ENCODE assay signal across 1 cellular context in the genomic region with DNA sequence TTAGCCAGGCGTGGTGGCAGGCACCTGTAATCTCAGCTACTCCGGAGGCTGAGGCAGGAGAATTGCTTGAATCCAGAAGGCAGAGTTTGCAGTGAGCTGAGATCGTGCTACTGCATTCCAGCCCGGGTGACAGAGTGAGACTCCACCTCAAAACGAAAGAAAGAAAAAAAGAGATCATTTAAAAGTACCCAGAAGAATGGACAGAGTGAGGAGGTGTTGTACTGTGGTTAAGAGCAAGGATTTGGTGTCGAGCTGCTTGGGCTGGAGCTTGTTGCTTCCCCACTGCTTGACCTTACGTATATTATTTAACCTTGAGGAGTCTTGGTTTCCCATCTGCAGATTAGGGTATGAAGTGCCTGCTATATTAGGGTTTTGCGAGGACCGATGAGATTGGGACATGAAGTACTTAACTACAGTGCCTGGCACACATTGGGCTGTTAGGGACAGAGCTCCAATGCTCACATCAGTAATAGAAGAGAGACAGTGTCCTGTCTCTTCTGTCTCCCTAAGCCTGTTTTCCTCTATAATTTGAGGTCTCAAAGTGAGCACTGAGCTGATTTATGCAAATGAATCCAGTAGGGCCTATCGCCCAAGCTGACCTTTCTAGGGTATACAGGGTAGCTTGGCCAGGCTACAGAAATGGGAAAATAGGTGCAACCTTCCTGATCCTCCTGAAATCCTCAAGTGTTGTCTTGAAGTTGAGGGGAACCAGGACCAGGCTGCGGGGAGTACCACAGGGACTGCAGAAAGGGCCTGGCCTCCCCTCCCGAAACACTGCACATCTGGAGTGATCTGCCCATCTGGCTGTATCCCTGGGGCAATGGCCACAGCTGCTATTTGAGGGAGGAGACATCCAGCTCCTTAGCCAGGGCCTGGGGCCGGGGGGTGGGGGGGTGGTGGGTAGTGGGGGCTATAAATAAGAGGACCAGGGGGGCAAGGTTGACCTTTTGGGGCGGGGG.
TF ChIP-seq lines count a peak whose summit lies in the region.

No MANE protein-coding gene starts in this region.

TF ChIP-seq in HepG2, 621 proteins besides CTCF, POLR2A, EP300 and RAD21:
- TF ChIP-seq XRCC5 (optimal IDR thresholded peaks at IDR 0.05; ENCODE audit: low read length): no peak
- TF ChIP-seq, protein P1, sequence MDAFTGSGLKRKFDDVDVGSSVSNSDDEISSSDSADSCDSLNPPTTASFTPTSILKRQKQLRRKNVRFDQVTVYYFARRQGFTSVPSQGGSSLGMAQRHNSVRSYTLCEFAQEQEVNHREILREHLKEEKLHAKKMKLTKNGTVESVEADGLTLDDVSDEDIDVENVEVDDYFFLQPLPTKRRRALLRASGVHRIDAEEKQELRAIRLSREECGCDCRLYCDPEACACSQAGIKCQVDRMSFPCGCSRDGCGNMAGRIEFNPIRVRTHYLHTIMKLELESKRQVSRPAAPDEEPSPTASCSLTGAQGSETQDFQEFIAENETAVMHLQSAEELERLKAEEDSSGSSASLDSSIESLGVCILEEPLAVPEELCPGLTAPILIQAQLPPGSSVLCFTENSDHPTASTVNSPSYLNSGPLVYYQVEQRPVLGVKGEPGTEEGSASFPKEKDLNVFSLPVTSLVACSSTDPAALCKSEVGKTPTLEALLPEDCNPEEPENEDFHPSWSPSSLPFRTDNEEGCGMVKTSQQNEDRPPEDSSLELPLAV (CRISPR knock-in tag; conservative IDR thresholded peaks at IDR 0.05; ENCODE audit: low read depth): no peak
- TF ChIP-seq, protein P2, sequence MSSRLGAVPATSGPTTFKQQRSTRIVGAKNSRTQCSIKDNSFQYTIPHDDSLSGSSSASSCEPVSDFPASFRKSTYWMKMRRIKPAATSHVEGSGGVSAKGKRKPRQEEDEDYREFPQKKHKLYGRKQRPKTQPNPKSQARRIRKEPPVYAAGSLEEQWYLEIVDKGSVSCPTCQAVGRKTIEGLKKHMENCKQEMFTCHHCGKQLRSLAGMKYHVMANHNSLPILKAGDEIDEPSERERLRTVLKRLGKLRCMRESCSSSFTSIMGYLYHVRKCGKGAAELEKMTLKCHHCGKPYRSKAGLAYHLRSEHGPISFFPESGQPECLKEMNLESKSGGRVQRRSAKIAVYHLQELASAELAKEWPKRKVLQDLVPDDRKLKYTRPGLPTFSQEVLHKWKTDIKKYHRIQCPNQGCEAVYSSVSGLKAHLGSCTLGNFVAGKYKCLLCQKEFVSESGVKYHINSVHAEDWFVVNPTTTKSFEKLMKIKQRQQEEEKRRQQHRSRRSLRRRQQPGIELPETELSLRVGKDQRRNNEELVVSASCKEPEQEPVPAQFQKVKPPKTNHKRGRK (CRISPR knock-in tag; IDR thresholded peaks at IDR 0.05): no peak
- TF ChIP-seq, protein P3, sequence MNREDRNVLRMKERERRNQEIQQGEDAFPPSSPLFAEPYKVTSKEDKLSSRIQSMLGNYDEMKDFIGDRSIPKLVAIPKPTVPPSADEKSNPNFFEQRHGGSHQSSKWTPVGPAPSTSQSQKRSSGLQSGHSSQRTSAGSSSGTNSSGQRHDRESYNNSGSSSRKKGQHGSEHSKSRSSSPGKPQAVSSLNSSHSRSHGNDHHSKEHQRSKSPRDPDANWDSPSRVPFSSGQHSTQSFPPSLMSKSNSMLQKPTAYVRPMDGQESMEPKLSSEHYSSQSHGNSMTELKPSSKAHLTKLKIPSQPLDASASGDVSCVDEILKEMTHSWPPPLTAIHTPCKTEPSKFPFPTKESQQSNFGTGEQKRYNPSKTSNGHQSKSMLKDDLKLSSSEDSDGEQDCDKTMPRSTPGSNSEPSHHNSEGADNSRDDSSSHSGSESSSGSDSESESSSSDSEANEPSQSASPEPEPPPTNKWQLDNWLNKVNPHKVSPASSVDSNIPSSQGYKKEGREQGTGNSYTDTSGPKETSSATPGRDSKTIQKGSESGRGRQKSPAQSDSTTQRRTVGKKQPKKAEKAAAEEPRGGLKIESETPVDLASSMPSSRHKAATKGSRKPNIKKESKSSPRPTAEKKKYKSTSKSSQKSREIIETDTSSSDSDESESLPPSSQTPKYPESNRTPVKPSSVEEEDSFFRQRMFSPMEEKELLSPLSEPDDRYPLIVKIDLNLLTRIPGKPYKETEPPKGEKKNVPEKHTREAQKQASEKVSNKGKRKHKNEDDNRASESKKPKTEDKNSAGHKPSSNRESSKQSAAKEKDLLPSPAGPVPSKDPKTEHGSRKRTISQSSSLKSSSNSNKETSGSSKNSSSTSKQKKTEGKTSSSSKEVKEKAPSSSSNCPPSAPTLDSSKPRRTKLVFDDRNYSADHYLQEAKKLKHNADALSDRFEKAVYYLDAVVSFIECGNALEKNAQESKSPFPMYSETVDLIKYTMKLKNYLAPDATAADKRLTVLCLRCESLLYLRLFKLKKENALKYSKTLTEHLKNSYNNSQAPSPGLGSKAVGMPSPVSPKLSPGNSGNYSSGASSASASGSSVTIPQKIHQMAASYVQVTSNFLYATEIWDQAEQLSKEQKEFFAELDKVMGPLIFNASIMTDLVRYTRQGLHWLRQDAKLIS (CRISPR knock-in tag; IDR thresholded peaks at IDR 0.05): no peak
- TF ChIP-seq TEAD2 (CRISPR knock-in tag; IDR thresholded peaks at IDR 0.05): no peak
- TF ChIP-seq NCOA2 (CRISPR knock-in tag; IDR thresholded peaks at IDR 0.05): no peak
- no peak for TF ChIP-seq SOX13 (IDR thresholded peaks at IDR 0.05)
- no peak for TF ChIP-seq SOX13 (CRISPR knock-in tag; conservative IDR thresholded peaks at IDR 0.05 in 1 of 2, IDR thresholded peaks at IDR 0.05 in 1 of 2)
- TF ChIP-seq, protein P4, sequence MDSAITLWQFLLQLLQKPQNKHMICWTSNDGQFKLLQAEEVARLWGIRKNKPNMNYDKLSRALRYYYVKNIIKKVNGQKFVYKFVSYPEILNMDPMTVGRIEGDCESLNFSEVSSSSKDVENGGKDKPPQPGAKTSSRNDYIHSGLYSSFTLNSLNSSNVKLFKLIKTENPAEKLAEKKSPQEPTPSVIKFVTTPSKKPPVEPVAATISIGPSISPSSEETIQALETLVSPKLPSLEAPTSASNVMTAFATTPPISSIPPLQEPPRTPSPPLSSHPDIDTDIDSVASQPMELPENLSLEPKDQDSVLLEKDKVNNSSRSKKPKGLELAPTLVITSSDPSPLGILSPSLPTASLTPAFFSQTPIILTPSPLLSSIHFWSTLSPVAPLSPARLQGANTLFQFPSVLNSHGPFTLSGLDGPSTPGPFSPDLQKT (CRISPR knock-in tag; IDR thresholded peaks at IDR 0.05; ENCODE audit: borderline replicate concordance): no peak
- no peak for TF ChIP-seq ZNF672 (CRISPR knock-in tag; IDR thresholded peaks at IDR 0.05)
